In genomic region chr12:132761911-132762583, GRCh38 we compare ENCODE assay signal across 8 cellular contexts. TPM values are rescaled to one million over a fixed set of nuclear protein-coding genes. Genes with fewer than 3 reads are reported as not detected.
DNase-seq lines count a peak whose midpoint lies in the region; ATAC-seq and TF ChIP-seq lines count a peak whose summit lies in the region.

No MANE protein-coding gene starts in this region.

- H3K9me3 Mint-ChIP-seq in IgD-negative memory B cell (no peaks in the 10 kb centered on the region), nephron progenitor cell (no peaks in the 10 kb centered on the region)

- H3K27ac ChIP-seq in RWPE1 = peak overlapping the region; percentile 98

- H3K4me3 Mint-ChIP-seq in IgD-negative memory B cell = peak overlapping the region; percentile 82 to 91 (median 86)
- H3K4me3 Mint-ChIP-seq in nephron progenitor cell = peak overlapping the region; percentile 78

- H3K27me3 Mint-ChIP-seq in IgD-negative memory B cell (peaks cover 1% of the 10 kb centered on the region), nephron progenitor cell (ENCODE audit: low read depth, poor library complexity) (peaks cover 5% of the 10 kb centered on the region)

- H3K4me3 ChIP-seq in fibroblast of the aortic adventitia (ENCODE audit: low read depth, low read length) = peak overlapping the region; percentile 70

- CTCF ChIA-PET in RWPE1 (lab: Yijun Ruan, JAX) = interaction anchor here (0.6 to 0.7 kb wide), 2 partner anchors 15 to 106 kb away, joined by 3 read pairs; no protein-coding TSS in a partner anchor

- peaks cover 3% of the 10 kb centered on the region for H3K36me3 Mint-ChIP-seq in IgD-negative memory B cell
- H3K36me3 Mint-ChIP-seq in nephron progenitor cell (ENCODE audit: low read depth) = peaks cover 27% of the 10 kb centered on the region

- peaks cover 19 to 26% (median 25%) of the 10 kb centered on the region in 3 donors for H3K4me1 Mint-ChIP-seq in IgD-negative memory B cell
- H3K4me1 Mint-ChIP-seq in nephron progenitor cell = peaks cover 38% of the 10 kb centered on the region

- H3K27ac Mint-ChIP-seq in IgD-negative memory B cell (peak overlapping the region; percentile 94 to 97 (median 96)), nephron progenitor cell (peak overlapping the region; percentile 80)

- peak; percentile 73 for ATAC-seq in GM21528 (IDR thresholded peaks at IDR 0.05; ENCODE audit: low FRiP score, unreplicated experiment)
- peak; percentile 86 for ATAC-seq in stimulated activated naive CD8-positive, alpha-beta T cell treated with anti-CD3 and anti-CD28 coated beads, Interleukin-15, Interleukin-2, amounts not matched to agents 100 U/mL and 50 U/mL, for 24 hours

- POLR2A ChIA-PET in RWPE1 (lab: Yijun Ruan, JAX; ENCODE audit: low non-redundant PET) = no interaction called here

- TF ChIP-seq CTCF in RWPE1 (conservative IDR thresholded peaks at IDR 0.05; ENCODE audit: low read depth) = no peak
- peak; percentile 27 for TF ChIP-seq CTCF in fibroblast of the aortic adventitia (IDR thresholded peaks at IDR 0.05; ENCODE audit: insufficient read depth, low read length)
- TF ChIP-seq CTCF in nephron progenitor cell (IDR thresholded peaks at IDR 0.05) = no peak

- DNase-seq in DMS53 treated with DMSO at 0.1 percent for 48 hours (lab: John Stamatoyannopoulos, UW; ENCODE audit: unreplicated experiment) = peak; percentile 68
- peak; percentile 89 for DNase-seq in RWPE1 (ENCODE audit: low spot score)
- DNase-seq in activated T-helper 9 cell treated with anti-CD3 and anti-CD28 coated beads, Interleukin-2, amount 50 U/mL, for 16 hours (ENCODE audit: low read depth) = peak; percentile 83
- DNase-seq in fibroblast of the aortic adventitia (ENCODE audit: low read depth) = peak; percentile 84
- peak; percentile 84 for DNase-seq in nephron progenitor cell
- peak; percentile 91 for DNase-seq in stimulated activated naive CD8-positive, alpha-beta T cell treated with anti-CD3 and anti-CD28 coated beads, Interleukin-15, Interleukin-2, amounts not matched to agents 100 U/mL and 50 U/mL, for 24 hours

RNA-seq across cellular contexts. Expression of gene ANKLE2, which starts 0.4 kb away (rescaled TPM):
- polyA plus RNA-seq in IgD-negative memory B cell = 26.6 TPM
- 58.5 and 68.4 TPM in 2 replicates for total RNA-seq in fibroblast of the aortic adventitia (ENCODE audit: low replicate concordance)

RNA-seq across cellular contexts. Expression of gene PGAM5, which starts 51.4 kb away (rescaled TPM):
- polyA plus RNA-seq in IgD-negative memory B cell = 21.4 TPM
- 1.6 and 22.4 TPM in 2 replicates for total RNA-seq in fibroblast of the aortic adventitia (ENCODE audit: low replicate concordance)

Comparison
In these comparisons a context has a peak if more than half of its experiments do, and no peak if none do; other contexts are left out.
1. Peak in every context shown above with its lines: DNase-seq, ATAC-seq, H3K4me3 ChIP-seq and H3K27ac ChIP-seq.